In genomic region chr10:133033742-133034048, GRCh38 we compare ENCODE assay signal across 1 cellular context.
TF ChIP-seq lines count a peak whose summit lies in the region.

No MANE protein-coding gene starts in this region.

TF ChIP-seq in WTC11, 78 proteins besides CTCF, POLR2A, EP300 and RAD21 (continued from another document):
- TF ChIP-seq HMGXB4 (CRISPR knock-in tag; IDR thresholded peaks at IDR 0.05) (no peak), USF2 (CRISPR knock-in tag; IDR thresholded peaks at IDR 0.05) (no peak), MLX (CRISPR knock-in tag; IDR thresholded peaks at IDR 0.05) (no peak), GTF2I (CRISPR knock-in tag; conservative IDR thresholded peaks at IDR 0.05) (no peak)
